Comparison of ENCODE assay signal across 17 cellular contexts in genomic region chr2:70113396-70114100, GRCh38. TPM values are rescaled to one million over a fixed set of nuclear protein-coding genes. Genes with fewer than 3 reads are reported as not detected.
DNase-seq lines count a peak whose midpoint lies in the region; ATAC-seq and TF ChIP-seq lines count a peak whose summit lies in the region.
"Had no signal": no experiment of that assay in that cellular context is flagged by ENCODE, and none has a peak within 500 bp of the region (broad histone marks: within the 10 kb centered on the region; RNA-seq: fewer than 3 reads in every experiment).

No MANE protein-coding gene starts in this region.

- H3K23ac ChIP-seq in neuronal stem cell (ENCODE audit: low read depth, low read length, poor library complexity), result no peak overlapping the region

- H3K27ac Mint-ChIP-seq in CD4-positive, alpha-beta T cell, result peak overlapping the region; percentile 75
- H3K27ac Mint-ChIP-seq in central memory CD8-positive, alpha-beta T cell (ENCODE audit: low read depth), result peak overlapping the region; percentile 36
- H3K27ac Mint-ChIP-seq: activated T-helper 1 cell treated with anti-CD3 and anti-CD28 coated beads, Interleukin-12 subunit alpha, Interleukin-12 subunit beta, Interleukin-2, Interleukin-4 antibody, amounts not matched to agents 30 ng/mL and 10 ng/mL and 1 ng/mL, durations not matched to agents 14 hours and 24 hours and 36 hours had no signal

- H2BK12ac ChIP-seq in neuronal stem cell (ENCODE audit: low read length), result no peak overlapping the region

- intact Hi-C loops in CD4-positive, alpha-beta T cell (cut with DNase I, micrococcal nuclease), result no loop called here
- intact Hi-C loops in psoas muscle (cut with DNase I), result no loop called here

- no peak overlapping the region for H3K18ac ChIP-seq in neuronal stem cell (ENCODE audit: low read length)

- no peak overlapping the region for H2AFZ ChIP-seq in neuronal stem cell (ENCODE audit: low read length)
- H2AFZ ChIP-seq: parathyroid adenoma had no signal

- H3K4ac ChIP-seq in neuronal stem cell (ENCODE audit: low read length), result no peak overlapping the region

- no peak overlapping the region for H2AK5ac ChIP-seq in neuronal stem cell (ENCODE audit: low read depth, low read length)

- no peak overlapping the region for H2BK5ac ChIP-seq in neuronal stem cell (ENCODE audit: low read length)

- no peak for DNase-seq in CD4-positive, alpha-beta T cell
- no peak for DNase-seq in central memory CD8-positive, alpha-beta T cell (ENCODE audit: low spot score in 2 of 2)
- DNase-seq in psoas muscle (no peak), NCI-H1694 treated with DMSO at 0.1 percent for 48 hours (lab: John Stamatoyannopoulos, UW) (no peak), neuronal stem cell (ENCODE audit: low spot score) (no peak)
- DNase-seq in stimulated activated CD4-positive, alpha-beta T cell treated with anti-CD3 and anti-CD28 coated beads, Interleukin-4, amount 100 ng/mL, for 4 hours, result no peak
- DNase-seq: colonic mucosa, foreskin melanocyte, left cardiac atrium, NCI-H187 treated with DMSO at 0.1 percent for 48 hours, NCI-H446, stomach had no signal

- POLR2A ChIA-PET in CD4-positive, alpha-beta T cell (lab: Charles Lee), result interaction anchor here (0.7 to 13.8 kb wide), 5 partner anchors 9 to 26 kb away, joined by 3 to 232 read pairs (median 3); no protein-coding TSS in a partner anchor

- H2BK15ac ChIP-seq in neuronal stem cell (ENCODE audit: low read length), result no peak overlapping the region

- CTCF ChIA-PET in CD4-positive, alpha-beta T cell (lab: Charles Lee), result interaction anchor here (1.0 kb wide), 1 partner anchor 8 kb away, joined by 5 read pairs; no protein-coding TSS in a partner anchor

- H3K4me3 ChIP-seq in HUES6 (ENCODE audit: low read depth, low read length), result no peak overlapping the region
- no peak overlapping the region for H3K4me3 ChIP-seq in psoas muscle
- no peak overlapping the region for H3K4me3 ChIP-seq in neuronal stem cell (ENCODE audit: low read length in 2 of 2)
- H3K4me3 ChIP-seq: colonic mucosa, GM12878, stomach had no signal

- peaks cover 65% of the 10 kb centered on the region for H3K4me1 Mint-ChIP-seq in CD4-positive, alpha-beta T cell (ENCODE audit: low read depth)
- H3K4me1 Mint-ChIP-seq in central memory CD8-positive, alpha-beta T cell, result peaks cover 33% of the 10 kb centered on the region

- no peak overlapping the region for H4K91ac ChIP-seq in neuronal stem cell (ENCODE audit: low read depth, low read length, poor library complexity)

- no peak for ATAC-seq in CD4-positive, alpha-beta T cell (ENCODE audit: poor library complexity)
- no peak for ATAC-seq in central memory CD8-positive, alpha-beta T cell (replicated peaks; ENCODE audit: extremely low read depth, poor library complexity, severe bottlenecking)
- ATAC-seq in psoas muscle (no peak), HG02763 (IDR thresholded peaks at IDR 0.05; ENCODE audit: unreplicated experiment) (no peak)
- ATAC-seq: GM12878, left cardiac atrium had no signal

- no peaks in the 10 kb centered on the region for H3K36me3 Mint-ChIP-seq in CD4-positive, alpha-beta T cell (ENCODE audit: low read depth)
- peaks cover 4% of the 10 kb centered on the region for H3K36me3 Mint-ChIP-seq in central memory CD8-positive, alpha-beta T cell (ENCODE audit: insufficient read depth)

- no peak overlapping the region for H3K27ac ChIP-seq in CD4-positive, alpha-beta T cell (ENCODE audit: low read depth, low read length)
- H3K27ac ChIP-seq in HUES6 (ENCODE audit: low read depth, low read length) (0 out of 2 replicates have a peak overlapping the region, but pooled peaks have one; percentile 37), psoas muscle (peak overlapping the region; percentile 12), neuronal stem cell (replicated peaks; ENCODE audit: low read length) (no peak overlapping the region)
- H3K27ac ChIP-seq: colonic mucosa, parathyroid adenoma, stomach had no signal

- H3K14ac ChIP-seq in neuronal stem cell (ENCODE audit: low read length), result no peak overlapping the region

- H3K36me3 ChIP-seq in HUES6 (ENCODE audit: control insufficient read depth, insufficient read depth, low read length) (no peaks in the 10 kb centered on the region), psoas muscle (ENCODE audit: insufficient read depth in 1 of 2, low read depth in 1 of 2) (no peaks in the 10 kb centered on the region), neuronal stem cell (replicated peaks in 1 of 2; ENCODE audit: control insufficient read depth in 2 of 2, insufficient read depth in 2 of 2, low read length in 2 of 2) (no peaks in the 10 kb centered on the region)
- H3K36me3 ChIP-seq: colonic mucosa, stomach had no signal

- no peaks in the 10 kb centered on the region for H3K9me3 ChIP-seq in CD4-positive, alpha-beta T cell (ENCODE audit: control insufficient read depth, low read length)
- H3K9me3 ChIP-seq in HUES6 (ENCODE audit: control insufficient read depth, insufficient read depth, low read depth, low read length) (no peaks in the 10 kb centered on the region), psoas muscle (no peaks in the 10 kb centered on the region), neuronal stem cell (replicated peaks in 1 of 2; ENCODE audit: control insufficient read depth in 2 of 2, insufficient read depth in 1 of 2, low read depth in 1 of 2, low read length in 2 of 2) (no peaks in the 10 kb centered on the region)
- H3K9me3 ChIP-seq: colonic mucosa, stomach had no signal

- H3K79me1 ChIP-seq in neuronal stem cell (ENCODE audit: low read depth, low read length), result no peaks in the 10 kb centered on the region

- WGBS in psoas muscle, 3 donors, result 55 to 74% (median 55%) methylated on average over 6 of the region's 6 CpGs
- no CpG with 5 or more reads among the region's 6 CpGs for WGBS in neuronal stem cell (ENCODE audit: extremely low coverage in 2 of 2, insufficient read length in 2 of 2, insufficient replicate concordance in 1 of 2), 2 donors

- no peak for TF ChIP-seq CTCF in CD4-positive, alpha-beta T cell (IDR thresholded peaks at IDR 0.05)
- TF ChIP-seq CTCF in psoas muscle (IDR thresholded peaks at IDR 0.05), result no peak

- no peak overlapping the region for H3K4me3 Mint-ChIP-seq in CD4-positive, alpha-beta T cell
- no peak overlapping the region for H3K4me3 Mint-ChIP-seq in central memory CD8-positive, alpha-beta T cell
- H3K4me3 Mint-ChIP-seq: activated T-helper 1 cell treated with anti-CD3 and anti-CD28 coated beads, Interleukin-12 subunit alpha, Interleukin-12 subunit beta, Interleukin-2, Interleukin-4 antibody, amounts not matched to agents 30 ng/mL and 10 ng/mL and 1 ng/mL, durations not matched to agents 14 hours and 24 hours and 36 hours had no signal

- no peak overlapping the region for H2BK120ac ChIP-seq in neuronal stem cell (ENCODE audit: low read depth, low read length)

- no peaks in the 10 kb centered on the region for H3K27me3 ChIP-seq in CD4-positive, alpha-beta T cell (ENCODE audit: control insufficient read depth, insufficient read depth, low read length)
- H3K27me3 ChIP-seq in HUES6 (ENCODE audit: control insufficient read depth, insufficient read depth, low read length) (no peaks in the 10 kb centered on the region), psoas muscle (ENCODE audit: insufficient read depth in 3 of 3, low read length in 2 of 3) (no peaks in the 10 kb centered on the region), neuronal stem cell (ENCODE audit: control insufficient read depth in 3 of 3, insufficient read depth in 3 of 3, low read depth in 1 of 3, low read length in 3 of 3) (no peaks in the 10 kb centered on the region)
- H3K27me3 ChIP-seq: colonic mucosa, stomach had no signal

- no peak overlapping the region for H4K8ac ChIP-seq in neuronal stem cell (ENCODE audit: low read depth, low read length)

- H3K9ac ChIP-seq in HUES6 (ENCODE audit: low read length), result no peak overlapping the region
- H3K9ac ChIP-seq in neuronal stem cell (ENCODE audit: low read depth, low read length, poor library complexity), result no peak overlapping the region
- H3K9ac ChIP-seq: parathyroid adenoma had no signal

- H3K4me1 ChIP-seq in HUES6 (ENCODE audit: control insufficient read depth, insufficient read depth, low read length) (peaks cover 44% of the 10 kb centered on the region), psoas muscle (peaks cover 47% of the 10 kb centered on the region), neuronal stem cell (ENCODE audit: control insufficient read depth in 2 of 2, insufficient read depth in 1 of 2, low read depth in 1 of 2, low read length in 2 of 2) (peaks cover 10 to 26% of the 10 kb centered on the region in 2 donors)

- no peak overlapping the region for H3K4me2 ChIP-seq in neuronal stem cell (ENCODE audit: insufficient read depth, low read length, poor library complexity, severe bottlenecking)

- H3K9me3 Mint-ChIP-seq in CD4-positive, alpha-beta T cell, result no peaks in the 10 kb centered on the region
- no peaks in the 10 kb centered on the region for H3K9me3 Mint-ChIP-seq in central memory CD8-positive, alpha-beta T cell
- H3K9me3 Mint-ChIP-seq: activated T-helper 1 cell treated with anti-CD3 and anti-CD28 coated beads, Interleukin-12 subunit alpha, Interleukin-12 subunit beta, Interleukin-2, Interleukin-4 antibody, amounts not matched to agents 30 ng/mL and 10 ng/mL and 1 ng/mL, durations not matched to agents 14 hours and 24 hours and 36 hours had no signal

- no peaks in the 10 kb centered on the region for H3K27me3 Mint-ChIP-seq in CD4-positive, alpha-beta T cell
- no peaks in the 10 kb centered on the region for H3K27me3 Mint-ChIP-seq in central memory CD8-positive, alpha-beta T cell

RNA-seq across cellular contexts. Expression of gene PCBP1, which starts 26.3 kb away (rescaled TPM):
- 100 to 1,000 TPM; 228 to 233 TPM for total RNA-seq in CD4-positive, alpha-beta T cell
- total RNA-seq in psoas muscle, result 100 to 1,000 TPM; 423 to 683 (median 522) TPM
- polyA plus RNA-seq in psoas muscle, result 100 to 1,000 TPM; 522 to 746 (median 549) TPM
- 359 TPM for polyA plus RNA-seq in neuronal stem cell (2013, experiment 1 of 2)
- 357 TPM for polyA plus RNA-seq in neuronal stem cell (2013, experiment 2 of 2)

Comparison
In these comparisons a context has a peak if more than half of its experiments do, and no peak if none do; other contexts are left out.
1. H3K27ac ChIP-seq: peak in HUES6 (single experiment) and psoas muscle (single experiment); none in CD4-positive, alpha-beta T cell (single experiment) and neuronal stem cell (single experiment).